ENCODE assay signal across 8 cellular contexts in genomic region chr7:143620646-143621045, GRCh38. TPM values are rescaled to one million over a fixed set of nuclear protein-coding genes. Genes with fewer than 3 reads are reported as not detected.
DNase-seq lines count a peak whose midpoint lies in the region; ATAC-seq and TF ChIP-seq lines count a peak whose summit lies in the region.
"Not testable (repeated sequence)": the region's sequence is repeated elsewhere in the genome, so short reads cannot be mapped to it uniquely, and the experiment has no call there.

Gene TCAF2 (plus strand): TSS chr7:143620974.

- not testable (repeated sequence) for TF ChIP-seq POLR2A in body of pancreas (IDR thresholded peaks at IDR 0.05)

- not testable (repeated sequence) for TF ChIP-seq CTCF in body of pancreas (IDR thresholded peaks at IDR 0.05); mucosa of descending colon (IDR thresholded peaks at IDR 0.05)

- peak within 1 kb of the TSS in 1 of 4 donors; percentile 81 for H3K4me3 Mint-ChIP-seq in CD4-positive, CD25-positive, alpha-beta regulatory T cell

- peak in 1 of 3 donors; percentile 77 for DNase-seq in CD4-positive, CD25-positive, alpha-beta regulatory T cell
- peak; percentile 42 to 50 for DNase-seq in activated CD8-positive, alpha-beta memory T cell treated with anti-CD3 and anti-CD28 coated beads for 4 hours (ENCODE audit: low read depth in 2 of 2)
- DNase-seq in body of pancreas (peak in 3 of 4 donors; percentile 74 to 91 (median 90)), mucosa of descending colon (peak in 2 of 3 donors; percentile 75 to 85)
- DNase-seq in stimulated activated CD8-positive, alpha-beta memory T cell treated with anti-CD3 and anti-CD28 coated beads, Interleukin-2, amount 100 ng/mL, for 1 hour (ENCODE audit: low read depth in 2 of 2), result peak; percentile 47 to 55

- not testable (repeated sequence) for H3K36me3 Mint-ChIP-seq in CD4-positive, CD25-positive, alpha-beta regulatory T cell

- H3K36me3 ChIP-seq in CD4-positive, CD25-positive, alpha-beta regulatory T cell (ENCODE audit: control insufficient read depth, insufficient read depth, low read length); body of pancreas (replicated peaks in 1 of 2; ENCODE audit: insufficient read depth in 1 of 2, low read depth in 2 of 2); mucosa of descending colon (ENCODE audit: low read depth): not testable (repeated sequence)

- H3K9me3 Mint-ChIP-seq in CD4-positive, CD25-positive, alpha-beta regulatory T cell, result not testable (repeated sequence)

- ATAC-seq in CD4-positive, CD25-positive, alpha-beta regulatory T cell (ENCODE audit: low read depth in 2 of 2), result peak; percentile 84 to 90
- ATAC-seq in GM19372 (IDR thresholded peaks at IDR 0.05; ENCODE audit: low read depth, unreplicated experiment) (peak; percentile 78), HG02840 (IDR thresholded peaks at IDR 0.05; ENCODE audit: low FRiP score, unreplicated experiment) (peak; percentile 88), HG03575 (IDR thresholded peaks at IDR 0.05; ENCODE audit: extremely low read depth, insufficient number of reproducible peaks, low FRiP score, unreplicated experiment) (peak; percentile 76), body of pancreas (peak; percentile 98), mucosa of descending colon (peak; percentile 95)

- intact Hi-C loops in body of pancreas (cut with DNase I); mucosa of descending colon (cut with DNase I, micrococcal nuclease): not testable (repeated sequence)

- peak within 1 kb of the TSS; percentile 55 for H3K27ac ChIP-seq in CD4-positive, CD25-positive, alpha-beta regulatory T cell (ENCODE audit: insufficient read depth, low read length, poor library complexity, severe bottlenecking)
- not testable (repeated sequence) for H3K27ac ChIP-seq in body of pancreas

- not testable (repeated sequence) for H3K4me1 Mint-ChIP-seq in CD4-positive, CD25-positive, alpha-beta regulatory T cell

- not testable (repeated sequence) for H3K4me1 ChIP-seq in CD4-positive, CD25-positive, alpha-beta regulatory T cell (ENCODE audit: control insufficient read depth, insufficient read depth, low read length, poor library complexity, severe bottlenecking); body of pancreas; mucosa of descending colon (ENCODE audit: low read depth)

- not testable (repeated sequence) for H3K27me3 ChIP-seq in CD4-positive, CD25-positive, alpha-beta regulatory T cell (ENCODE audit: control insufficient read depth, insufficient read depth, low read length); body of pancreas

- H3K27me3 Mint-ChIP-seq in CD4-positive, CD25-positive, alpha-beta regulatory T cell, result not testable (repeated sequence)

- 2% methylated on average over 11 of the region's 38 CpGs; no CpG with 5 or more reads in 1 of the 2 donors for WGBS in body of pancreas, 2 donors

- H3K9me3 ChIP-seq in CD4-positive, CD25-positive, alpha-beta regulatory T cell (ENCODE audit: control insufficient read depth in 2 of 2, low read length in 2 of 2); body of pancreas; mucosa of descending colon: not testable (repeated sequence)

- H3K27ac Mint-ChIP-seq in CD4-positive, CD25-positive, alpha-beta regulatory T cell, result not testable (repeated sequence)

- not testable (repeated sequence) for H3K4me3 ChIP-seq in CD4-positive, CD25-positive, alpha-beta regulatory T cell (ENCODE audit: low read depth, low read length); body of pancreas; mucosa of descending colon

RNA-seq across cellular contexts. Expression of gene TCAF2, which starts in this region (rescaled TPM):
- total RNA-seq in CD4-positive, CD25-positive, alpha-beta regulatory T cell, result 41.3 TPM
- polyA plus RNA-seq in CD4-positive, CD25-positive, alpha-beta regulatory T cell, result 10 to 100 TPM; 12.7 to 13.9 (median 12.9) TPM
- total RNA-seq in body of pancreas (1 to 10 TPM in 1 of 2 donors, under 1 TPM in 1; 0.66 to 3.4 TPM), mucosa of descending colon (1 to 10 TPM; 1.3 to 4.1 (median 1.6) TPM)
